Comparison of ENCODE assay signal across 11 cellular contexts in genomic region chr7:22569586-22570321, GRCh38.
DNase-seq lines count a peak whose midpoint lies in the region; ATAC-seq and TF ChIP-seq lines count a peak whose summit lies in the region.
"Had no signal": no experiment of that assay in that cellular context is flagged by ENCODE, and none has a peak within 500 bp of the region (broad histone marks: within the 10 kb centered on the region; RNA-seq: fewer than 3 reads in every experiment).

No MANE protein-coding gene starts in this region.

- H3K4me3 Mint-ChIP-seq in activated CD4-positive, alpha-beta T cell treated with anti-CD3 and anti-CD28 coated beads, Interleukin-2, amount 10 ng/mL, durations not matched to agents 24 days and 14 days = no peak overlapping the region
- H3K4me3 Mint-ChIP-seq: activated CD4-positive, alpha-beta memory T cell treated with anti-CD3 and anti-CD28 coated beads for 36 hours had no signal

- peaks cover 23% of the 10 kb centered on the region for H3K4me1 Mint-ChIP-seq in activated CD4-positive, alpha-beta T cell treated with anti-CD3 and anti-CD28 coated beads, Interleukin-2, amount 10 ng/mL, durations not matched to agents 24 days and 14 days

- H3K4me3 ChIP-seq in astrocyte of the spinal cord (ENCODE audit: low read depth, low read length) = no peak overlapping the region

- intact Hi-C loops in activated CD4-positive, alpha-beta T cell treated with anti-CD3 and anti-CD28 coated beads, Interleukin-2, amount 10 ng/mL, durations not matched to agents 24 days and 14 days (cut with micrococcal nuclease) = loop anchor here (10.0 kb wide), 1 partner anchor 315 kb away; no protein-coding TSS in a partner anchor

- no peaks in the 10 kb centered on the region for H3K9me3 Mint-ChIP-seq in activated CD4-positive, alpha-beta T cell treated with anti-CD3 and anti-CD28 coated beads, Interleukin-2, amount 10 ng/mL, durations not matched to agents 24 days and 14 days
- H3K9me3 Mint-ChIP-seq: activated CD4-positive, alpha-beta memory T cell treated with anti-CD3 and anti-CD28 coated beads for 36 hours had no signal

- H3K36me3 Mint-ChIP-seq in activated CD4-positive, alpha-beta T cell treated with anti-CD3 and anti-CD28 coated beads, Interleukin-2, amount 10 ng/mL, durations not matched to agents 24 days and 14 days (ENCODE audit: low read depth) = no peaks in the 10 kb centered on the region
- H3K36me3 Mint-ChIP-seq: activated CD4-positive, alpha-beta memory T cell treated with anti-CD3 and anti-CD28 coated beads for 36 hours had no signal

- TF ChIP-seq CTCF in astrocyte of the spinal cord (IDR thresholded peaks at IDR 0.05; ENCODE audit: low read depth, low read length) = no peak
- no peak for TF ChIP-seq CTCF in omental fat pad (IDR thresholded peaks at IDR 0.05)

- DNase-seq in HCEC 1CT = peak; percentile 64
- peak; percentile 41 for DNase-seq in OCI-M1 (lab: John Stamatoyannopoulos, UW)
- DNase-seq in astrocyte of the spinal cord (ENCODE audit: low read depth, low spot score) = peak; percentile 59
- DNase-seq in omental fat pad (ENCODE audit: low spot score) = no peak
- no peak for DNase-seq in activated CD4-positive, alpha-beta T cell treated with anti-CD3 and anti-CD28 coated beads, Interleukin-2, amount 50 U/mL, for 1 hour
- DNase-seq in activated CD4-positive, alpha-beta T cell treated with anti-CD3 and anti-CD28 coated beads, Interleukin-2, amount 10 ng/mL, durations not matched to agents 24 days and 14 days = no peak
- DNase-seq in NK-92 treated with Interleukin-12 subunit alpha and Interleukin-12 subunit beta, amount 100 ng/mL, for 24 hours (lab: John Stamatoyannopoulos, UW) = no peak
- DNase-seq in stimulated activated CD4-positive, alpha-beta T cell treated with anti-CD3 and anti-CD28 coated beads, Interleukin-2, amount 100 ng/mL, for 48 hours = no peak
- DNase-seq: activated CD4-positive, alpha-beta memory T cell treated with anti-CD3 and anti-CD28 coated beads for 36 hours; effector CD8-positive, alpha-beta T cell; NCI-H1694 treated with DMSO at 0.1 percent for 48 hours had no signal

- no peak overlapping the region for H3K27ac Mint-ChIP-seq in activated CD4-positive, alpha-beta T cell treated with anti-CD3 and anti-CD28 coated beads, Interleukin-2, amount 10 ng/mL, durations not matched to agents 24 days and 14 days
- H3K27ac Mint-ChIP-seq: activated CD4-positive, alpha-beta memory T cell treated with anti-CD3 and anti-CD28 coated beads for 36 hours had no signal

- ATAC-seq in omental fat pad (ENCODE audit: low FRiP score) = peak; percentile 79

- in situ Hi-C loops in astrocyte of the spinal cord (cut with HindIII; ENCODE audit: low sequenced_read_pairs) = no loop called here

- H3K27me3 Mint-ChIP-seq in activated CD4-positive, alpha-beta T cell treated with anti-CD3 and anti-CD28 coated beads, Interleukin-2, amount 10 ng/mL, durations not matched to agents 24 days and 14 days = peaks cover 59% of the 10 kb centered on the region

Comparison
In these comparisons a context has a peak if more than half of its experiments do, and no peak if none do; other contexts are left out.
1. DNase-seq: peak in HCEC 1CT (single experiment), OCI-M1 (single experiment) and astrocyte of the spinal cord (single experiment); none in omental fat pad (single experiment), activated CD4-positive, alpha-beta T cell treated with anti-CD3 and anti-CD28 coated beads, Interleukin-2, amount 50 U/mL, for 1 hour (single experiment), activated CD4-positive, alpha-beta T cell treated with anti-CD3 and anti-CD28 coated beads, Interleukin-2, amount 10 ng/mL, durations not matched to agents 24 days and 14 days (single experiment), NK-92 treated with Interleukin-12 subunit alpha and Interleukin-12 subunit beta, amount 100 ng/mL, for 24 hours (single experiment) and stimulated activated CD4-positive, alpha-beta T cell treated with anti-CD3 and anti-CD28 coated beads, Interleukin-2, amount 100 ng/mL, for 48 hours (0 of 2).